Comparison of ENCODE assay signal across 24 cellular contexts in the genomic region with DNA sequence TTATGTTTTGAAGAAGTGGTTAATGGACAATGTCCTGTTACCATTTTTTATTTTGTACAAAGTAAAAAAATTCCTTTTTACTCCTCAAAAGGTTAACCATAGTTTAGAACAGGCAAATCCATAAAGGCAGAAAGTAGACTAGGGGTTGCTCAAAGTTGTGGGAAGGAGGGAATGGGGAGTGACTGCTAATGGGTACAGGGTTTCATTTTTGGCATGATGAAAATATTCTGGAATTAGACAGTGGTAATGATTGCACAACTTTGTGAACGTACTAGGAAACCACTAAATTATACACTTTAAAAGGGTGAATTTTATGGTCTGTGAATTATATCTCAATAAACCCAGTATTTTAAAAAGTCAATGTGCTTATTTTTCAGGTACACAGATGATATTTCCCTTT. TPM values are rescaled to one million over a fixed set of nuclear protein-coding genes. Genes with fewer than 3 reads are reported as not detected.
DNase-seq lines count a peak whose midpoint lies in the region; ATAC-seq and TF ChIP-seq lines count a peak whose summit lies in the region.
"Had no signal": no experiment of that assay in that cellular context is flagged by ENCODE, and none has a peak within 500 bp of the region (broad histone marks: within the 10 kb centered on the region; RNA-seq: fewer than 3 reads in every experiment).

No MANE protein-coding gene starts in this region.

- no peaks in the 10 kb centered on the region for H3K9me3 ChIP-seq in GM23248 (ENCODE audit: low read depth)
- H3K9me3 ChIP-seq: Caco-2 had no signal

- no peaks in the 10 kb centered on the region for H3K36me3 ChIP-seq in GM23248 (ENCODE audit: low read depth)

- peak; percentile 75 for DNase-seq in AG09309 (ENCODE audit: low read depth)
- DNase-seq in GM23248: peak; percentile 63
- peak; percentile 44 for DNase-seq in astrocyte of the spinal cord (ENCODE audit: low read depth, low spot score)
- peak; percentile 56 for DNase-seq in fibroblast of villous mesenchyme (ENCODE audit: low read depth)
- no peak for DNase-seq in superior temporal gyrus (ENCODE audit: extremely low spot score)
- DNase-seq in NCI-H1436 (lab: John Stamatoyannopoulos, UW): no peak
- DNase-seq in GM19240 (ENCODE audit: insufficient read length, low spot score): no peak
- DNase-seq: activated CD4-positive, alpha-beta T cell treated with anti-CD3 and anti-CD28 coated beads, Interleukin-2, amount 50 U/mL, for 48 hours; activated CD8-positive, alpha-beta memory T cell treated with anti-CD3 and anti-CD28 coated beads, Interleukin-2, amount 50 U/mL, for 48 hours; activated naive CD4-positive, alpha-beta T cell treated with anti-CD3 and anti-CD28 coated beads, Interleukin-2, amount 50 U/mL, for 16 hours; aorta; Caco-2; cerebellar nuclear complex; foreskin keratinocyte; GF-D8; NCI-H1105 treated with DMSO at 0.1 percent for 48 hours; NCI-H2029 treated with DMSO at 0.1 percent for 48 hours; NCI-H526 treated with DMSO at 0.1 percent for 48 hours; right cardiac atrium; stimulated activated CD4-positive, alpha-beta T cell treated with anti-CD3 and anti-CD28 coated beads, Interleukin-2, amount 100 ng/mL, for 48 hours; T-cell had no signal

- in situ Hi-C loops in GM23248 (cut with MboI): no loop called here
- in situ Hi-C loops in astrocyte of the spinal cord (cut with HindIII; ENCODE audit: low sequenced_read_pairs): no loop called here

- no peak overlapping the region for H3K27ac ChIP-seq in GM23248
- H3K27ac ChIP-seq: C4-2B, foreskin keratinocyte, parathyroid adenoma had no signal

- H3K27me3 ChIP-seq in GM23248 (replicated peaks; ENCODE audit: insufficient read depth): no peaks in the 10 kb centered on the region

- H4K20me1 ChIP-seq in GM23248 (ENCODE audit: insufficient read depth): no peaks in the 10 kb centered on the region

- WGBS in GM23248 (ENCODE audit: low coverage in 1 of 2, low lambda C conversion rate in 2 of 2, missing lambda C conversion rate in 2 of 2), 2 experiments: 5 to 6% methylated on average over 1 of the region's 1 CpG

- no peak overlapping the region for H2AFZ ChIP-seq in GM23248
- H2AFZ ChIP-seq: parathyroid adenoma had no signal

- no peak overlapping the region for H3K4me3 ChIP-seq in AG09309 (ENCODE audit: control insufficient read depth, low read depth, low read length)
- no peak overlapping the region for H3K4me3 ChIP-seq in GM23248
- no peak overlapping the region for H3K4me3 ChIP-seq in astrocyte of the spinal cord (ENCODE audit: low read depth, low read length)
- no peak overlapping the region for H3K4me3 ChIP-seq in fibroblast of villous mesenchyme (ENCODE audit: low read depth, low read length)

- H3K4me2 ChIP-seq in GM23248 (ENCODE audit: unreplicated experiment): peak overlapping the region; percentile 39

- peaks cover 12% of the 10 kb centered on the region for H3K4me1 ChIP-seq in GM23248 (ENCODE audit: insufficient read depth)
- H3K4me1 ChIP-seq: Caco-2, foreskin keratinocyte, parathyroid adenoma had no signal

- no peak overlapping the region for H3K9ac ChIP-seq in GM23248
- H3K9ac ChIP-seq: parathyroid adenoma had no signal

- H3F3A ChIP-seq in GM23248 (ENCODE audit: insufficient read depth): no peaks in the 10 kb centered on the region

- no peaks in the 10 kb centered on the region for H3K9me2 ChIP-seq in GM23248 (ENCODE audit: insufficient read depth)

- TF ChIP-seq CTCF in AG09309 (IDR thresholded peaks at IDR 0.05; ENCODE audit: control insufficient read depth, insufficient read depth, low read depth, low read length, missing control alignments) (no peak), astrocyte of the spinal cord (IDR thresholded peaks at IDR 0.05; ENCODE audit: low read depth, low read length) (no peak), fibroblast of villous mesenchyme (IDR thresholded peaks at IDR 0.05; ENCODE audit: insufficient read depth, low read depth, low read length) (no peak)

- ATAC-seq in GM18858 (IDR thresholded peaks at IDR 0.05; ENCODE audit: unreplicated experiment): no peak
- ATAC-seq: foreskin keratinocyte, T-cell had no signal

- H3K79me2 ChIP-seq in GM23248 (ENCODE audit: insufficient read depth): no peaks in the 10 kb centered on the region
- H3K79me2 ChIP-seq: parathyroid adenoma had no signal

RNA-seq across cellular contexts. Expression of a gene that starts 35.4 kb away (rescaled TPM):
- 21.2 and 24.9 TPM in 2 replicates for total RNA-seq in GM23248 (2014; rRNA removed; shearing (Covaris generic))
- 18.0 and 19.9 TPM in 2 replicates for polyA plus RNA-seq in GM23248 (2016; fragmentation: Nextera tagmentation; extraction: Ambion mirVana)
- 29.0 and 41.0 TPM in 2 replicates for total RNA-seq in fibroblast of villous mesenchyme

Comparison
In these comparisons a context has a peak if more than half of its experiments do, and no peak if none do; other contexts are left out.
1. DNase-seq: peak in AG09309 (single experiment), GM23248 (single experiment), astrocyte of the spinal cord (single experiment) and fibroblast of villous mesenchyme (single experiment); none in superior temporal gyrus (single experiment), NCI-H1436 (single experiment) and GM19240 (single experiment).